Comparison of ENCODE assay signal across 1 cellular context in genomic region chr1:62185677-62186076, GRCh38.
TF ChIP-seq lines count a peak whose summit lies in the region.

No MANE protein-coding gene starts in this region.

TF ChIP-seq in H1, 55 proteins besides CTCF, POLR2A, EP300 and RAD21 (continued from another document):
- TF ChIP-seq TAF1 (IDR thresholded peaks at IDR 0.05; ENCODE audit: low read depth, low read length), result no peak
- TF ChIP-seq SP4 (IDR thresholded peaks at IDR 0.05; ENCODE audit: low read length), result no peak
- TF ChIP-seq GABPA (IDR thresholded peaks at IDR 0.05; ENCODE audit: borderline replicate concordance, insufficient read depth, low read length), result no peak
- TF ChIP-seq NANOG (IDR thresholded peaks at IDR 0.05; ENCODE audit: insufficient read depth, low read depth, low read length, poor library complexity, severe bottlenecking), result no peak
- no peak for TF ChIP-seq CHD2 (IDR thresholded peaks at IDR 0.05; ENCODE audit: low read length)
- no peak for TF ChIP-seq KDM5A (IDR thresholded peaks at IDR 0.05; ENCODE audit: low read length)
- TF ChIP-seq JUND (IDR thresholded peaks at IDR 0.05; ENCODE audit: low read length), result no peak
- no peak for TF ChIP-seq EGR1 (IDR thresholded peaks at IDR 0.05; ENCODE audit: borderline replicate concordance, low read depth, low read length)
- no peak for TF ChIP-seq SIX5 (IDR thresholded peaks at IDR 0.05; ENCODE audit: low read depth, low read length)
- TF ChIP-seq TAF7 (optimal IDR thresholded peaks at IDR 0.05; ENCODE audit: borderline replicate concordance, low read depth, low read length), result no peak
- TF ChIP-seq SAP30 (IDR thresholded peaks at IDR 0.05; ENCODE audit: insufficient read depth, insufficient replicate concordance, low read length), result no peak
- TF ChIP-seq ZNF274 (IDR thresholded peaks at IDR 0.05; ENCODE audit: borderline replicate concordance, extremely low read depth, low read length), result no peak
- TF ChIP-seq EZH2 (IDR thresholded peaks at IDR 0.05; ENCODE audit: low read depth, low read length, severe bottlenecking), result no peak
